1 cellular context compared by ENCODE assay signal in the genomic region with DNA sequence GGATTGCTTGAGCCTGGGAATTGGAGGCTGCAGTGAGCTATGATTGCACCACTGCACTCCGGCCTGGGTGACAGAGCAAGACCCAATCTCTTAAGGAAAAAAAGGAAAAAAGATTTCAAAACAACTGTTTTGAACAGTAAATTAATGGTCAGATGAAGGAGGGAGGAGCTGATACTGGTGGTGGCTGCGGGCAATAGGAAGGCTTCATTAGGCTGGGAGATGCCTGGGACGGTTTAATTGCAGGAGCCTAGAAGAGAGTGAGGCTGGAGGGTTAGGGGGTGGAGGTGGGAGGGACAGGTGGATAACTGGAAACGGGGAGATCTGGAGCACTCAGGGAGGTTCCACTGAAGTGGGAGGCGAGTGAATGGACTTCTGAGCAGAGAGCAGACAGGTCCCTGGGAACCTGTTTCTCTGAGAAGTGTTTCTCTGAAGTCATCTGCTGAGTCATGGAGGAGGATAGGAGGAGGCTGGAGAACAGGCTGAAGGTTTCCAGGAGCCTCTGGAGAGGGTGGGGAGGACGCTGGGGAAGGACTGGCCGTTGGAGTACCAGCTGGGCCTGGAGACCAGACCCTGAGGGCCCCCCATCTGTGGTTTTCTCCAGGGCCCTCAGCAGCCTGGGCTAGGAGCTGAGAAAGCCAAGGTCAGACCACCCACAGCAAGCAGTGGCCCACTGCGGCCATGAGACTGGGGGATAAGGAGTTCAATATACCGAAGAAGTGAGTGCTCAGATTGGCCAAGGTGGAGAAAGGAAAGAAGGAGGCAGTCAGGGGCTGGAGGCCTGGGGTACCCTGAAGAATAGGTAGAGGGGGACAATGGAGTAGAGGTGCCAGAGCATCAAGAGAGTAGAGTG.
TF ChIP-seq lines count a peak whose summit lies in the region.

No MANE protein-coding gene starts in this region.

TF ChIP-seq in K562, 482 proteins besides CTCF, POLR2A, EP300 and RAD21 (continued from another document):
- TF ChIP-seq, protein P1, sequence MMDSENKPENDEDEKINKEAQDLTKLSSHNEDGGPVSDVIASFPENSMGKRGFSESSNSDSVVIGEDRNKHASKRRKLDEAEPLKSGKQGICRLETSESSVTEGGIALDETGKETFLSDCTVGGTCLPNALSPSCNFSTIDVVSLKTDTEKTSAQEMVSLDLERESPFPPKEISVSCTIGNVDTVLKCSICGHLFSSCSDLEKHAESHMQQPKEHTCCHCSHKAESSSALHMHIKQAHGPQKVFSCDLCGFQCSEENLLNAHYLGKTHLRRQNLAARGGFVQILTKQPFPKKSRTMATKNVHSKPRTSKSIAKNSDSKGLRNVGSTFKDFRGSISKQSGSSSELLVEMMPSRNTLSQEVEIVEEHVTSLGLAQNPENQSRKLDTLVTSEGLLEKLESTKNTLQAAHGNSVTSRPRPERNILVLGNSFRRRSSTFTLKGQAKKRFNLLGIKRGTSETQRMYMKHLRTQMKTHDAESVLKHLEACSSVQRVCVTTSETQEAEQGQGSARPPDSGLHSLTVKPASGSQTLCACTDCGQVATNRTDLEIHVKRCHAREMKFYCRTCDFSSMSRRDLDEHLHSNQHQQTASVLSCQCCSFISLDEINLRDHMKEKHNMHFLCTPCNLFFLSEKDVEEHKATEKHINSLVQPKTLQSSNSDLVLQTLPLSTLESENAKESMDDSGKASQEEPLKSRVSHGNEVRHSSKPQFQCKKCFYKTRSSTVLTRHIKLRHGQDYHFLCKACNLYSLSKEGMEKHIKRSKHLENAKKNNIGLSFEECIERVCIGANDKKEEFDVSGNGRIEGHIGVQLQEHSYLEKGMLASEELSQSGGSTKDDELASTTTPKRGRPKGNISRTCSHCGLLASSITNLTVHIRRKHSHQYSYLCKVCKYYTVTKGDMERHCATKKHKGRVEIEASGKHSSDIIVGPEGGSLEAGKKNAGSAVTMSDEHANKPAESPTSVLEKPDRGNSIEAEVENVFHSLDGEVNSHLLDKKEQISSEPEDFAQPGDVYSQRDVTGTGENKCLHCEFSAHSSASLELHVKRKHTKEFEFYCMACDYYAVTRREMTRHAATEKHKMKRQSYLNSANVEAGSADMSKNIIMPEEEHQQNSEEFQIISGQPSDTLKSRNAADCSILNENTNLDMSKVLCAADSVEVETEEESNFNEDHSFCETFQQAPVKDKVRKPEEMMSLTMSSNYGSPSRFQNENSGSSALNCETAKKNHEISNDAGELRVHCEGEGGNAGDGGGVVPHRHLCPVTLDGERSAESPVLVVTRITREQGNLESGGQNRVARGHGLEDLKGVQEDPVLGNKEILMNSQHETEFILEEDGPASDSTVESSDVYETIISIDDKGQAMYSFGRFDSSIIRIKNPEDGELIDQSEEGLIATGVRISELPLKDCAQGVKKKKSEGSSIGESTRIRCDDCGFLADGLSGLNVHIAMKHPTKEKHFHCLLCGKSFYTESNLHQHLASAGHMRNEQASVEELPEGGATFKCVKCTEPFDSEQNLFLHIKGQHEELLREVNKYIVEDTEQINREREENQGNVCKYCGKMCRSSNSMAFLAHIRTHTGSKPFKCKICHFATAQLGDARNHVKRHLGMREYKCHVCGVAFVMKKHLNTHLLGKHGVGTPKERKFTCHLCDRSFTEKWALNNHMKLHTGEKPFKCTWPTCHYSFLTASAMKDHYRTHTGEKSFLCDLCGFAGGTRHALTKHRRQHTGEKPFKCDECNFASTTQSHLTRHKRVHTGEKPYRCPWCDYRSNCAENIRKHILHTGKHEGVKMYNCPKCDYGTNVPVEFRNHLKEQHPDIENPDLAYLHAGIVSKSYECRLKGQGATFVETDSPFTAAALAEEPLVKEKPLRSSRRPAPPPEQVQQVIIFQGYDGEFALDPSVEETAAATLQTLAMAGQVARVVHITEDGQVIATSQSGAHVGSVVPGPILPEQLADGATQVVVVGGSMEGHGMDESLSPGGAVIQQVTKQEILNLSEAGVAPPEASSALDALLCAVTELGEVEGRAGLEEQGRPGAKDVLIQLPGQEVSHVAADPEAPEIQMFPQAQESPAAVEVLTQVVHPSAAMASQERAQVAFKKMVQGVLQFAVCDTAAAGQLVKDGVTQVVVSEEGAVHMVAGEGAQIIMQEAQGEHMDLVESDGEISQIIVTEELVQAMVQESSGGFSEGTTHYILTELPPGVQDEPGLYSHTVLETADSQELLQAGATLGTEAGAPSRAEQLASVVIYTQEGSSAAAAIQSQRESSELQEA (IDR thresholded peaks at IDR 0.05; ENCODE audit: low read depth) = 0 out of 2 replicates have a peak, but pooled peaks have one; percentile 33
- TF ChIP-seq, protein P2, sequence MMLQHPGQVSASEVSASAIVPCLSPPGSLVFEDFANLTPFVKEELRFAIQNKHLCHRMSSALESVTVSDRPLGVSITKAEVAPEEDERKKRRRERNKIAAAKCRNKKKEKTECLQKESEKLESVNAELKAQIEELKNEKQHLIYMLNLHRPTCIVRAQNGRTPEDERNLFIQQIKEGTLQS (IDR thresholded peaks at IDR 0.05) = peak; percentile 90
- TF ChIP-seq, protein P2 (CRISPR knock-in tag; conservative IDR thresholded peaks at IDR 0.05) = no peak
- TF ChIP-seq, protein P3, sequence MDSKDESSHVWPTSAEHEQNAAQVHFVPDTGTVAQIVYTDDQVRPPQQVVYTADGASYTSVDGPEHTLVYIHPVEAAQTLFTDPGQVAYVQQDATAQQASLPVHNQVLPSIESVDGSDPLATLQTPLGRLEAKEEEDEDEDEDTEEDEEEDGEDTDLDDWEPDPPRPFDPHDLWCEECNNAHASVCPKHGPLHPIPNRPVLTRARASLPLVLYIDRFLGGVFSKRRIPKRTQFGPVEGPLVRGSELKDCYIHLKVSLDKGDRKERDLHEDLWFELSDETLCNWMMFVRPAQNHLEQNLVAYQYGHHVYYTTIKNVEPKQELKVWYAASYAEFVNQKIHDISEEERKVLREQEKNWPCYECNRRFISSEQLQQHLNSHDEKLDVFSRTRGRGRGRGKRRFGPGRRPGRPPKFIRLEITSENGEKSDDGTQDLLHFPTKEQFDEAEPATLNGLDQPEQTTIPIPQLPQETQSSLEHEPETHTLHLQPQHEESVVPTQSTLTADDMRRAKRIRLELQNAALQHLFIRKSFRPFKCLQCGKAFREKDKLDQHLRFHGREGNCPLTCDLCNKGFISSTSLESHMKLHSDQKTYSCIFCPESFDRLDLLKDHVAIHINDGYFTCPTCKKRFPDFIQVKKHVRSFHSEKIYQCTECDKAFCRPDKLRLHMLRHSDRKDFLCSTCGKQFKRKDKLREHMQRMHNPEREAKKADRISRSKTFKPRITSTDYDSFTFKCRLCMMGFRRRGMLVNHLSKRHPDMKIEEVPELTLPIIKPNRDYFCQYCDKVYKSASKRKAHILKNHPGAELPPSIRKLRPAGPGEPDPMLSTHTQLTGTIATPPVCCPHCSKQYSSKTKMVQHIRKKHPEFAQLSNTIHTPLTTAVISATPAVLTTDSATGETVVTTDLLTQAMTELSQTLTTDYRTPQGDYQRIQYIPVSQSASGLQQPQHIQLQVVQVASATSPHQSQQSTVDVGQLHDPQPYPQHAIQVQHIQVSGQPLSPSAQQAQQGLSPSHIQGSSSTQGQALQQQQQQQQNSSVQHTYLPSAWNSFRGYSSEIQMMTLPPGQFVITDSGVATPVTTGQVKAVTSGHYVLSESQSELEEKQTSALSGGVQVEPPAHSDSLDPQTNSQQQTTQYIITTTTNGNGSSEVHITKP (IDR thresholded peaks at IDR 0.05; ENCODE audit: partially characterized antibody) = peak; percentile 71
- TF ChIP-seq NCOA1 (IDR thresholded peaks at IDR 0.05; ENCODE audit: low read depth) (peak; percentile 75; the same call in 1 of the 2 replicates), SNRNP70 (optimal IDR thresholded peaks at IDR 0.05; ENCODE audit: low read depth, low read length) (no peak), LARP7 (IDR thresholded peaks at IDR 0.05) (peak; percentile 91; the same call in 1 of the 2 replicates), ZNF217 (CRISPR knock-in tag; IDR thresholded peaks at IDR 0.05) (no peak), SOX6 (IDR thresholded peaks at IDR 0.05) (peak; percentile 68; the same call in 1 of the 2 replicates), CCAR2 (IDR thresholded peaks at IDR 0.05; ENCODE audit: low read depth, low read length) (no peak), L3MBTL2 (IDR thresholded peaks at IDR 0.05) (peak; percentile 72)
- TF ChIP-seq, protein P4, sequence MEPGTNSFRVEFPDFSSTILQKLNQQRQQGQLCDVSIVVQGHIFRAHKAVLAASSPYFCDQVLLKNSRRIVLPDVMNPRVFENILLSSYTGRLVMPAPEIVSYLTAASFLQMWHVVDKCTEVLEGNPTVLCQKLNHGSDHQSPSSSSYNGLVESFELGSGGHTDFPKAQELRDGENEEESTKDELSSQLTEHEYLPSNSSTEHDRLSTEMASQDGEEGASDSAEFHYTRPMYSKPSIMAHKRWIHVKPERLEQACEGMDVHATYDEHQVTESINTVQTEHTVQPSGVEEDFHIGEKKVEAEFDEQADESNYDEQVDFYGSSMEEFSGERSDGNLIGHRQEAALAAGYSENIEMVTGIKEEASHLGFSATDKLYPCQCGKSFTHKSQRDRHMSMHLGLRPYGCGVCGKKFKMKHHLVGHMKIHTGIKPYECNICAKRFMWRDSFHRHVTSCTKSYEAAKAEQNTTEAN (CRISPR knock-in tag; IDR thresholded peaks at IDR 0.05) = no peak
- TF ChIP-seq, protein P5, sequence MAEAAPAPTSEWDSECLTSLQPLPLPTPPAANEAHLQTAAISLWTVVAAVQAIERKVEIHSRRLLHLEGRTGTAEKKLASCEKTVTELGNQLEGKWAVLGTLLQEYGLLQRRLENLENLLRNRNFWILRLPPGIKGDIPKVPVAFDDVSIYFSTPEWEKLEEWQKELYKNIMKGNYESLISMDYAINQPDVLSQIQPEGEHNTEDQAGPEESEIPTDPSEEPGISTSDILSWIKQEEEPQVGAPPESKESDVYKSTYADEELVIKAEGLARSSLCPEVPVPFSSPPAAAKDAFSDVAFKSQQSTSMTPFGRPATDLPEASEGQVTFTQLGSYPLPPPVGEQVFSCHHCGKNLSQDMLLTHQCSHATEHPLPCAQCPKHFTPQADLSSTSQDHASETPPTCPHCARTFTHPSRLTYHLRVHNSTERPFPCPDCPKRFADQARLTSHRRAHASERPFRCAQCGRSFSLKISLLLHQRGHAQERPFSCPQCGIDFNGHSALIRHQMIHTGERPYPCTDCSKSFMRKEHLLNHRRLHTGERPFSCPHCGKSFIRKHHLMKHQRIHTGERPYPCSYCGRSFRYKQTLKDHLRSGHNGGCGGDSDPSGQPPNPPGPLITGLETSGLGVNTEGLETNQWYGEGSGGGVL (CRISPR knock-in tag; IDR thresholded peaks at IDR 0.05) = no peak
- TF ChIP-seq, protein P6, sequence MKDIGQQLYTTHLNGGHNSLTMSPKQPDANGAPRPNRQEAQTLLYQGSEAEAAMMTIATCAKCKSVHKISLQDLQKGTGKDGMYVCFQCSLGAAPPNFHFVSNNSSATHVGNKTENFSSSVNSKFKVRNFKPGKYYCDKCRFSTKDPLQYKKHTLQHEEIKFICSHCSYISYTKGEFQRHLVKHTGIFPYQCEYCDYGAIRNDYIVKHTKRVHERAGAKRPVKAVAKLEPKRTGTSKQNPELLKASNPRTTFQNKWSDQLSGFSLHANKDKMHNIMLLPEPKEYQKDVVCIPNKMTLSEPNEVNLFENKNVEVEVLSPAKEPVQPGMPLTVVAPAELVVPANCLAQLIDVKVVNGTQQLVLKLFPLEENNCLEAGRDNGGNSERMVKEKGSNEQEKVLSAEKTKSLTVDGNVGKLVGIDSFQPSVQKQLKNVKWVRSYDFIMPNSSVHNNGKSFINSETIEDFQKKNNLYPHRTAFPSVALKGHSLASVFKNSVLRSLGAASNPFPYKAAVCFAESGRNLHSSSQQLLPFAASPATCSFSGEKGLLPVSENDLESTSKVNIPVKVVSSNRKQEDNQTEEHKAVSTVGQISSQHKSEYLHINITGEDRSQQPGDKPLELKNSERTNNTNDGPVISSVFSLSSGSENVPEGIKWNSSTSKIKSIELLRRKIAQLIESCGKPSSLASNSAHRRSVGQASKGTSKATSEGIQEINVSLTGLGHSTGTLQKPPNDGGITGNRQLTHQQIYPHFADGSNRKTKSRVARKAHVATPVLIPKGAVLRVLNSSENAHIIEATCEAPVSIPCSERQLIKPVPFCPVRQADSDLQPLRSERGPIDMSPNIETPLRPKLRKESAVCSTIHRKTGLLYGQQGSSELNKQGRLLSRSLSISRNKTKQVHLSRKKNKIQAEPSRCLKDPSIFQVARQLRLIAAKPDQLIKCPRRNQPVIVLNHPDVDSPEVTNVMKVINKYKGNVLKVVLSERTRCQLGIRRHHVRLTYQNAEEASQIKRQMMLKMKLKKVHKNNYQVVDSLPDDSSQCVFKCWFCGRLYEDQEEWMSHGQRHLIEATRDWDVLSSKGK (CRISPR knock-in tag; IDR thresholded peaks at IDR 0.05) = no peak
- TF ChIP-seq, protein P7, sequence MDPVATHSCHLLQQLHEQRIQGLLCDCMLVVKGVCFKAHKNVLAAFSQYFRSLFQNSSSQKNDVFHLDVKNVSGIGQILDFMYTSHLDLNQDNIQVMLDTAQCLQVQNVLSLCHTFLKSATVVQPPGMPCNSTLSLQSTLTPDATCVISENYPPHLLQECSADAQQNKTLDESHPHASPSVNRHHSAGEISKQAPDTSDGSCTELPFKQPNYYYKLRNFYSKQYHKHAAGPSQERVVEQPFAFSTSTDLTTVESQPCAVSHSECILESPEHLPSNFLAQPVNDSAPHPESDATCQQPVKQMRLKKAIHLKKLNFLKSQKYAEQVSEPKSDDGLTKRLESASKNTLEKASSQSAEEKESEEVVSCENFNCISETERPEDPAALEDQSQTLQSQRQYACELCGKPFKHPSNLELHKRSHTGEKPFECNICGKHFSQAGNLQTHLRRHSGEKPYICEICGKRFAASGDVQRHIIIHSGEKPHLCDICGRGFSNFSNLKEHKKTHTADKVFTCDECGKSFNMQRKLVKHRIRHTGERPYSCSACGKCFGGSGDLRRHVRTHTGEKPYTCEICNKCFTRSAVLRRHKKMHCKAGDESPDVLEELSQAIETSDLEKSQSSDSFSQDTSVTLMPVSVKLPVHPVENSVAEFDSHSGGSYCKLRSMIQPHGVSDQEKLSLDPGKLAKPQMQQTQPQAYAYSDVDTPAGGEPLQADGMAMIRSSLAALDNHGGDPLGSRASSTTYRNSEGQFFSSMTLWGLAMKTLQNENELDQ (CRISPR knock-in tag; IDR thresholded peaks at IDR 0.05; ENCODE audit: borderline replicate concordance) = no peak
- TF ChIP-seq, protein P8, sequence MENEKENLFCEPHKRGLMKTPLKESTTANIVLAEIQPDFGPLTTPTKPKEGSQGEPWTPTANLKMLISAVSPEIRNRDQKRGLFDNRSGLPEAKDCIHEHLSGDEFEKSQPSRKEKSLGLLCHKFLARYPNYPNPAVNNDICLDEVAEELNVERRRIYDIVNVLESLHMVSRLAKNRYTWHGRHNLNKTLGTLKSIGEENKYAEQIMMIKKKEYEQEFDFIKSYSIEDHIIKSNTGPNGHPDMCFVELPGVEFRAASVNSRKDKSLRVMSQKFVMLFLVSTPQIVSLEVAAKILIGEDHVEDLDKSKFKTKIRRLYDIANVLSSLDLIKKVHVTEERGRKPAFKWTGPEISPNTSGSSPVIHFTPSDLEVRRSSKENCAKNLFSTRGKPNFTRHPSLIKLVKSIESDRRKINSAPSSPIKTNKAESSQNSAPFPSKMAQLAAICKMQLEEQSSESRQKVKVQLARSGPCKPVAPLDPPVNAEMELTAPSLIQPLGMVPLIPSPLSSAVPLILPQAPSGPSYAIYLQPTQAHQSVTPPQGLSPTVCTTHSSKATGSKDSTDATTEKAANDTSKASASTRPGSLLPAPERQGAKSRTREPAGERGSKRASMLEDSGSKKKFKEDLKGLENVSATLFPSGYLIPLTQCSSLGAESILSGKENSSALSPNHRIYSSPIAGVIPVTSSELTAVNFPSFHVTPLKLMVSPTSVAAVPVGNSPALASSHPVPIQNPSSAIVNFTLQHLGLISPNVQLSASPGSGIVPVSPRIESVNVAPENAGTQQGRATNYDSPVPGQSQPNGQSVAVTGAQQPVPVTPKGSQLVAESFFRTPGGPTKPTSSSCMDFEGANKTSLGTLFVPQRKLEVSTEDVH (IDR thresholded peaks at IDR 0.05; ENCODE audit: low read depth, partially characterized antibody) = peak; percentile 42
TF ChIP-seq in K562: peak in this region for 163.
